In the genomic region with DNA sequence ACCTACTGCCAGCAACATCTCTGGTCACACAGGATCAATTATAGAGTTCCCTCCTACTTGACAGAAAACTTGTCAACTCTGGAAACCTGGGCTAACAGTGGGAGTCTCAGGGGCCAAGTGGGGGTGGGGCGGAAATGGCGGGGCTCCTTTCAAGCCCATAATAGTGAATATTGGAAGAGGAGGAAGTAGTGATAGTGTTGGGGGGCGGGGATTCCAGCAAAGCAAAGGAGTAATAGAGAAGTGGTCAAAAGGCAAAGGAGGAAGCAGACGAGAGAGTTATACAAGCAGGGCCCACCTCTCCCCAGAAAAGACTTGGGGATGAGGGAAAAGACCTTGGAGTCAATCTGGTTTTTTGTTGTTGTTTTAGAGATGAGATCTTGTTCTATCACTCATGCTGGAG, we compare ENCODE assay signal across 9 cellular contexts. TPM values are rescaled to one million over a fixed set of nuclear protein-coding genes. Genes with fewer than 3 reads are reported as not detected.
DNase-seq lines count a peak whose midpoint lies in the region; ATAC-seq and TF ChIP-seq lines count a peak whose summit lies in the region.
"Had no signal": no experiment of that assay in that cellular context is flagged by ENCODE, and none has a peak within 500 bp of the region (broad histone marks: within the 10 kb centered on the region; RNA-seq: fewer than 3 reads in every experiment).

No MANE protein-coding gene starts in this region.

- ATAC-seq in stimulated activated naive CD8-positive, alpha-beta T cell treated with anti-CD3 and anti-CD28 coated beads, Interleukin-15, Interleukin-2, amounts not matched to agents 100 U/mL and 50 U/mL, for 24 hours = no peak
- ATAC-seq in GM18870 (IDR thresholded peaks at IDR 0.05; ENCODE audit: unreplicated experiment) = no peak
- ATAC-seq: Panc1 had no signal

- DNase-seq in activated CD4-positive, alpha-beta T cell treated with anti-CD3 and anti-CD28 coated beads, Interleukin-2, amount 10 ng/mL, durations not matched to agents 24 days and 14 days = peak; percentile 79
- no peak for DNase-seq in activated CD4-positive, alpha-beta T cell treated with anti-CD3 and anti-CD28 coated beads, Interleukin-2, amount 50 U/mL, for 4 hours
- DNase-seq in OCI-M1 (lab: John Stamatoyannopoulos, UW) = peak; percentile 91
- DNase-seq in stimulated activated naive CD8-positive, alpha-beta T cell treated with anti-CD3 and anti-CD28 coated beads, Interleukin-15, Interleukin-2, amounts not matched to agents 100 U/mL and 50 U/mL, for 24 hours = peak; percentile 58
- no peak for DNase-seq in osteocyte (ENCODE audit: extremely low spot score, unreplicated experiment)
- DNase-seq in NCI-H187 treated with DMSO at 0.1 percent for 48 hours (lab: John Stamatoyannopoulos, UW) = no peak

- no peaks in the 10 kb centered on the region for H3K27me3 ChIP-seq in duodenal mucosa (ENCODE audit: control insufficient read depth in 1 of 2, insufficient read depth in 2 of 2, low read length in 2 of 2)

- H3K36me3 Mint-ChIP-seq in activated CD4-positive, alpha-beta T cell treated with anti-CD3 and anti-CD28 coated beads, Interleukin-2, amount 10 ng/mL, durations not matched to agents 24 days and 14 days (ENCODE audit: low read depth) = peaks cover 39% of the 10 kb centered on the region
- H3K36me3 Mint-ChIP-seq in osteocyte (ENCODE audit: unreplicated experiment) = peaks cover 3% of the 10 kb centered on the region

- TF ChIP-seq CTCF in osteocyte (IDR thresholded peaks at IDR 0.05) = no peak

- H3K9me3 ChIP-seq in duodenal mucosa (ENCODE audit: control insufficient read depth in 1 of 2, low read length in 2 of 2) = peaks cover 0 to 2% of the 10 kb centered on the region in 2 donors

- H3K9me3 Mint-ChIP-seq in activated CD4-positive, alpha-beta T cell treated with anti-CD3 and anti-CD28 coated beads, Interleukin-2, amount 10 ng/mL, durations not matched to agents 24 days and 14 days = no peaks in the 10 kb centered on the region
- no peaks in the 10 kb centered on the region for H3K9me3 Mint-ChIP-seq in osteocyte (ENCODE audit: unreplicated experiment)

- no peaks in the 10 kb centered on the region for H3K27me3 Mint-ChIP-seq in activated CD4-positive, alpha-beta T cell treated with anti-CD3 and anti-CD28 coated beads, Interleukin-2, amount 10 ng/mL, durations not matched to agents 24 days and 14 days
- no peaks in the 10 kb centered on the region for H3K27me3 Mint-ChIP-seq in osteocyte (ENCODE audit: unreplicated experiment)

- intact Hi-C loops in activated CD4-positive, alpha-beta T cell treated with anti-CD3 and anti-CD28 coated beads, Interleukin-2, amount 10 ng/mL, durations not matched to agents 24 days and 14 days (cut with micrococcal nuclease) = loop anchor here (1.0 to 2.0 kb wide), 2 partner anchors 11 to 41 kb away; a partner anchor contains a TSS

- H3K4me1 ChIP-seq in duodenal mucosa (ENCODE audit: control insufficient read depth in 1 of 2, insufficient read depth in 2 of 2, low read length in 2 of 2) = peaks cover 39 to 55% of the 10 kb centered on the region in 2 donors

- peak overlapping the region; percentile 37 to 79 for H3K4me3 ChIP-seq in duodenal mucosa (ENCODE audit: low read depth in 1 of 2, low read length in 2 of 2)

- peak overlapping the region; percentile 15 for H3K27ac ChIP-seq in duodenal mucosa (ENCODE audit: low read depth, low read length)

- peaks cover 6 to 8% of the 10 kb centered on the region in 2 donors for H3K36me3 ChIP-seq in duodenal mucosa (ENCODE audit: control insufficient read depth in 1 of 2, insufficient read depth in 2 of 2, low read length in 2 of 2)

- H3K9ac ChIP-seq in duodenal mucosa (ENCODE audit: low read depth in 1 of 2, low read length in 2 of 2) = peak overlapping the region in 1 of 2 donors; percentile 76

- peaks cover 49% of the 10 kb centered on the region for H3K4me1 Mint-ChIP-seq in activated CD4-positive, alpha-beta T cell treated with anti-CD3 and anti-CD28 coated beads, Interleukin-2, amount 10 ng/mL, durations not matched to agents 24 days and 14 days
- peaks cover 17% of the 10 kb centered on the region for H3K4me1 Mint-ChIP-seq in osteocyte (ENCODE audit: unreplicated experiment)

- peak overlapping the region; percentile 96 for H3K27ac Mint-ChIP-seq in activated CD4-positive, alpha-beta T cell treated with anti-CD3 and anti-CD28 coated beads, Interleukin-2, amount 10 ng/mL, durations not matched to agents 24 days and 14 days
- H3K27ac Mint-ChIP-seq in osteocyte (ENCODE audit: unreplicated experiment) = no peak overlapping the region

- peak overlapping the region; percentile 82 for H3K4me3 Mint-ChIP-seq in activated CD4-positive, alpha-beta T cell treated with anti-CD3 and anti-CD28 coated beads, Interleukin-2, amount 10 ng/mL, durations not matched to agents 24 days and 14 days
- H3K4me3 Mint-ChIP-seq in osteocyte (ENCODE audit: unreplicated experiment) = no peak overlapping the region

RNA-seq across cellular contexts. Expression of a gene that starts 2.1 kb away (rescaled TPM):
- total RNA-seq in activated CD4-positive, alpha-beta T cell treated with anti-CD3 and anti-CD28 coated beads, Interleukin-2, amount 10 ng/mL, durations not matched to agents 24 days and 14 days = 103 and 113 TPM in 2 replicates
- total RNA-seq in osteocyte = 0.52 and 0.59 TPM in 2 replicates

RNA-seq across cellular contexts. Expression of a gene that starts 40.1 kb away (rescaled TPM):
- total RNA-seq in activated CD4-positive, alpha-beta T cell treated with anti-CD3 and anti-CD28 coated beads, Interleukin-2, amount 10 ng/mL, durations not matched to agents 24 days and 14 days = 31.0 and 31.4 TPM in 2 replicates
- total RNA-seq in osteocyte = 29.3 and 32.9 TPM in 2 replicates

RNA-seq across cellular contexts. Expression of a gene that starts 42.7 kb away (rescaled TPM):
- 19.0 TPM in 2 replicates for total RNA-seq in activated CD4-positive, alpha-beta T cell treated with anti-CD3 and anti-CD28 coated beads, Interleukin-2, amount 10 ng/mL, durations not matched to agents 24 days and 14 days
- 33.1 and 33.8 TPM in 2 replicates for total RNA-seq in osteocyte

Comparison
In these comparisons a context has a peak if more than half of its experiments do, and no peak if none do; other contexts are left out.
1. DNase-seq: peak in activated CD4-positive, alpha-beta T cell treated with anti-CD3 and anti-CD28 coated beads, Interleukin-2, amount 10 ng/mL, durations not matched to agents 24 days and 14 days (single experiment), OCI-M1 (single experiment) and stimulated activated naive CD8-positive, alpha-beta T cell treated with anti-CD3 and anti-CD28 coated beads, Interleukin-15, Interleukin-2, amounts not matched to agents 100 U/mL and 50 U/mL, for 24 hours (single experiment); none in activated CD4-positive, alpha-beta T cell treated with anti-CD3 and anti-CD28 coated beads, Interleukin-2, amount 50 U/mL, for 4 hours (0 of 2), osteocyte (single experiment) and NCI-H187 treated with DMSO at 0.1 percent for 48 hours (single experiment).
2. RNA of a gene that starts 2.1 kb away (total RNA-seq): 103 to 113 TPM in activated CD4-positive, alpha-beta T cell treated with anti-CD3 and anti-CD28 coated beads, Interleukin-2, amount 10 ng/mL, durations not matched to agents 24 days and 14 days; 0.52 to 0.59 TPM in osteocyte; every median in the first group is over 10 times any median in the second.